Comparison of ENCODE assay signal across 1 cellular context in the genomic region with DNA sequence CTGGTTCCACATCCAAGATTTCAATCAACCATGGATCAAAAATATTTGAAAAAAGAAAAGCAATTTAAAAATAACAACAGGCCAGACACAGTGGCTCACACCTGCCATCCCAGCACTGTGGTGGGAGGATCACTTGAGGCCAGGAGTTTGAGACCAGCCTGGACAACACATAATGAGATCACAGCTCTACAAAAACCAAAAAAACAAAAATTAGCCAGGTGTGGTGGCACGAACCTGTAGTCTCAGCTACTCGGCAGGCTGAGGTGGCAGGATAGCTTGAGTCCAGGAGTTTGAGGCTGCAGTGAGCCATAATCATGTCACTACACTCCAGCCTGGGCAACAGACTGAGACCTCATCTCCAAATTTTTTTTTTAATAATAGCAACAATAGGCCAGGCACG.
TF ChIP-seq lines count a peak whose summit lies in the region.

No MANE protein-coding gene starts in this region.

TF ChIP-seq in H1, 55 proteins besides CTCF, POLR2A, EP300 and RAD21:
- TF ChIP-seq, protein P1, sequence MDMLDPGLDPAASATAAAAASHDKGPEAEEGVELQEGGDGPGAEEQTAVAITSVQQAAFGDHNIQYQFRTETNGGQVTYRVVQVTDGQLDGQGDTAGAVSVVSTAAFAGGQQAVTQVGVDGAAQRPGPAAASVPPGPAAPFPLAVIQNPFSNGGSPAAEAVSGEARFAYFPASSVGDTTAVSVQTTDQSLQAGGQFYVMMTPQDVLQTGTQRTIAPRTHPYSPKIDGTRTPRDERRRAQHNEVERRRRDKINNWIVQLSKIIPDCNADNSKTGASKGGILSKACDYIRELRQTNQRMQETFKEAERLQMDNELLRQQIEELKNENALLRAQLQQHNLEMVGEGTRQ (IDR thresholded peaks at IDR 0.05; ENCODE audit: low read length): no peak
- TF ChIP-seq, protein P2, sequence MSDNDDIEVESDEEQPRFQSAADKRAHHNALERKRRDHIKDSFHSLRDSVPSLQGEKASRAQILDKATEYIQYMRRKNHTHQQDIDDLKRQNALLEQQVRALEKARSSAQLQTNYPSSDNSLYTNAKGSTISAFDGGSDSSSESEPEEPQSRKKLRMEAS (IDR thresholded peaks at IDR 0.05): no peak
- TF ChIP-seq TAF1 (IDR thresholded peaks at IDR 0.05; ENCODE audit: low read depth, low read length) (no peak), CBX8 (IDR thresholded peaks at IDR 0.05; ENCODE audit: borderline replicate concordance, low read depth, low read length) (no peak), KDM4A (IDR thresholded peaks at IDR 0.05; ENCODE audit: low read depth, low read length, severe bottlenecking) (no peak), ZNF274 (IDR thresholded peaks at IDR 0.05; ENCODE audit: borderline replicate concordance, extremely low read depth, low read length) (no peak), HDAC2 (IDR thresholded peaks at IDR 0.05; ENCODE audit: borderline replicate concordance in 1 of 2, low read depth in 2 of 2, low read length in 2 of 2) (no peak), SP2 (IDR thresholded peaks at IDR 0.05; ENCODE audit: low read length) (no peak)
- TF ChIP-seq, protein P3, sequence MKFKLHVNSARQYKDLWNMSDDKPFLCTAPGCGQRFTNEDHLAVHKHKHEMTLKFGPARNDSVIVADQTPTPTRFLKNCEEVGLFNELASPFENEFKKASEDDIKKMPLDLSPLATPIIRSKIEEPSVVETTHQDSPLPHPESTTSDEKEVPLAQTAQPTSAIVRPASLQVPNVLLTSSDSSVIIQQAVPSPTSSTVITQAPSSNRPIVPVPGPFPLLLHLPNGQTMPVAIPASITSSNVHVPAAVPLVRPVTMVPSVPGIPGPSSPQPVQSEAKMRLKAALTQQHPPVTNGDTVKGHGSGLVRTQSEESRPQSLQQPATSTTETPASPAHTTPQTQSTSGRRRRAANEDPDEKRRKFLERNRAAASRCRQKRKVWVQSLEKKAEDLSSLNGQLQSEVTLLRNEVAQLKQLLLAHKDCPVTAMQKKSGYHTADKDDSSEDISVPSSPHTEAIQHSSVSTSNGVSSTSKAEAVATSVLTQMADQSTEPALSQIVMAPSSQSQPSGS (IDR thresholded peaks at IDR 0.05; ENCODE audit: low read length): no peak
